In the genomic region with DNA sequence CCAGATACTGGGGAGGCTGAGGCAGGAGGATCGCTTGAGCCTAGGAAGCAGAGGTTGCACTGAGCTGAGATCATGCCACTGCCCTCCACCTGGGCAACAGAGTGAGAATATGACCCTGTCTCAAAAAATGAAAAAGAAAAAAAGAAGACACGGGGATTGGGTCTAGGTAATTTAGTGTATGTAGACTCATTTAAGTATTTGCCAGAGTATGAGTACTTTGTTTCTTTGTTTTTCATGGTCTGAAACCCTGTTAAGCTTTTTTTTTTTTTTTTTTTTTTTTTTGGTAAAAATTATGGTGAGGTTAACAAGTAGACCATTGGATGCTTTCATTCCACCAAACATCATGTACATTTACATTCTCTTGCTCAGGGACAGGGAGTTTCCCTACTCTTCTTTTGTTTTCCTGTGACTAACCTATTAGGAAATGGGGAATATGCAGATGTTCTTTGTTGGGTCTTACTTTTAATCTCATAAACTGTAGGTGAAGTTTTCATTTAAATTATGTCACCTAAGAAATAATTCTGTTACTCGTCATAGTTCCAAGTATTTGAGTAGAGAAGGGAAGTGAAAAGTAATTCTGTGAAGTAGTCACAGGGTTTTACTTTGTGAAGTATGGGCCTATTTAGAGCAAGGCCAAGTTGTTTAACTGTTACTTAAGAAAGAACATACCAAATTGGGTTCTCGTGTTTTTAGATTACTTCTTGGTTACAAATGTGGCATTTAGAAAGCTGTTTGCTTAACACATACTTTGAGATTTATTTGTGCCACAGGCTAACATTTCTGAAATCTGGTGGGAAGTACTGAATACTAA, we compare ENCODE assay signal across 8 cellular contexts. TPM values are rescaled to one million over a fixed set of nuclear protein-coding genes. Genes with fewer than 3 reads are reported as not detected.
DNase-seq lines count a peak whose midpoint lies in the region; ATAC-seq and TF ChIP-seq lines count a peak whose summit lies in the region.
"Not testable (repeated sequence)": the region's sequence is repeated elsewhere in the genome, so short reads cannot be mapped to it uniquely, and the experiment has no call there.

No MANE protein-coding gene starts in this region.

- peaks cover 57% of the 10 kb centered on the region for H3K36me3 Mint-ChIP-seq in activated CD4-positive, alpha-beta T cell treated with anti-CD3 and anti-CD28 coated beads, Interleukin-2, amount 10 ng/mL, durations not matched to agents 24 days and 14 days (ENCODE audit: low read depth)
- H3K36me3 Mint-ChIP-seq in activated naive CD8-positive, alpha-beta T cell treated with anti-CD3 and anti-CD28 coated beads, Interleukin-2, amount 10 ng/mL, durations not matched to agents 7 days and 5 days, result peaks cover 46% of the 10 kb centered on the region

- not testable (repeated sequence) for H3K27me3 Mint-ChIP-seq in activated CD4-positive, alpha-beta T cell treated with anti-CD3 and anti-CD28 coated beads, Interleukin-2, amount 10 ng/mL, durations not matched to agents 24 days and 14 days; activated naive CD8-positive, alpha-beta T cell treated with anti-CD3 and anti-CD28 coated beads, Interleukin-2, amount 10 ng/mL, durations not matched to agents 7 days and 5 days

- H3K4me3 Mint-ChIP-seq in activated CD4-positive, alpha-beta T cell treated with anti-CD3 and anti-CD28 coated beads, Interleukin-2, amount 10 ng/mL, durations not matched to agents 24 days and 14 days, result peak overlapping the region; percentile 55
- H3K4me3 Mint-ChIP-seq in activated naive CD8-positive, alpha-beta T cell treated with anti-CD3 and anti-CD28 coated beads, Interleukin-2, amount 10 ng/mL, durations not matched to agents 7 days and 5 days, result peak overlapping the region; percentile 73

- DNase-seq in activated CD4-positive, alpha-beta T cell treated with anti-CD3 and anti-CD28 coated beads, Interleukin-2, amount 10 ng/mL, durations not matched to agents 24 days and 14 days; activated naive CD8-positive, alpha-beta T cell treated with anti-CD3 and anti-CD28 coated beads, Interleukin-2, amount 10 ng/mL, durations not matched to agents 7 days and 5 days; foreskin keratinocyte; aorta: not testable (repeated sequence)

- intact Hi-C loops in activated CD4-positive, alpha-beta T cell treated with anti-CD3 and anti-CD28 coated beads, Interleukin-2, amount 10 ng/mL, durations not matched to agents 24 days and 14 days (cut with micrococcal nuclease); aorta (cut with DNase I): not testable (repeated sequence)

- WGBS in aorta, 2 donors, result 50 to 52% methylated on average over 4 of the region's 4 CpGs

- H3K27me3 ChIP-seq in foreskin keratinocyte; aorta (ENCODE audit: control insufficient read depth in 1 of 2, insufficient read depth in 2 of 2, low read length in 1 of 2): not testable (repeated sequence)

- ATAC-seq in GM18517 (IDR thresholded peaks at IDR 0.05; ENCODE audit: unreplicated experiment) (peak; percentile 62), GM21390 (IDR thresholded peaks at IDR 0.05; ENCODE audit: unreplicated experiment) (peak; percentile 62), HG02763 (IDR thresholded peaks at IDR 0.05; ENCODE audit: unreplicated experiment) (peak; percentile 51), HG03378 (IDR thresholded peaks at IDR 0.05; ENCODE audit: unreplicated experiment) (peak; percentile 64), foreskin keratinocyte (peak; percentile 82), aorta (ENCODE audit: low FRiP score) (peak; percentile 38)
- peak; percentile 79 for ATAC-seq in activated naive CD8-positive, alpha-beta T cell treated with anti-CD3 and anti-CD28 coated beads, Interleukin-2, amount 10 ng/mL, durations not matched to agents 7 days and 5 days (ENCODE audit: low read depth)

- TF ChIP-seq CTCF in foreskin keratinocyte (conservative IDR thresholded peaks at IDR 0.05), result not testable (repeated sequence)

- not testable (repeated sequence) for H3K4me1 ChIP-seq in foreskin keratinocyte; aorta (ENCODE audit: control insufficient read depth in 1 of 2, insufficient read depth in 2 of 2, low read length in 2 of 2)

- peaks cover 40% of the 10 kb centered on the region for H3K4me1 Mint-ChIP-seq in activated CD4-positive, alpha-beta T cell treated with anti-CD3 and anti-CD28 coated beads, Interleukin-2, amount 10 ng/mL, durations not matched to agents 24 days and 14 days
- peaks cover 36% of the 10 kb centered on the region for H3K4me1 Mint-ChIP-seq in activated naive CD8-positive, alpha-beta T cell treated with anti-CD3 and anti-CD28 coated beads, Interleukin-2, amount 10 ng/mL, durations not matched to agents 7 days and 5 days

- H3K9me3 ChIP-seq in aorta (ENCODE audit: control insufficient read depth, low read length), result not testable (repeated sequence)

- H3K4me3 ChIP-seq in aorta (ENCODE audit: low read length in 2 of 2), result not testable (repeated sequence)

- H3K27ac ChIP-seq in foreskin keratinocyte, result not testable (repeated sequence)
- peak overlapping the region in 1 of 2 donors; percentile 61 for H3K27ac ChIP-seq in aorta (ENCODE audit: low read depth in 1 of 2, low read length in 2 of 2)

- H3K9me3 Mint-ChIP-seq in activated CD4-positive, alpha-beta T cell treated with anti-CD3 and anti-CD28 coated beads, Interleukin-2, amount 10 ng/mL, durations not matched to agents 24 days and 14 days; activated naive CD8-positive, alpha-beta T cell treated with anti-CD3 and anti-CD28 coated beads, Interleukin-2, amount 10 ng/mL, durations not matched to agents 7 days and 5 days: not testable (repeated sequence)

- not testable (repeated sequence) for H3K36me3 ChIP-seq in aorta (ENCODE audit: control insufficient read depth in 1 of 2, insufficient read depth in 2 of 2, low read length in 1 of 2)

- H3K27ac Mint-ChIP-seq in activated CD4-positive, alpha-beta T cell treated with anti-CD3 and anti-CD28 coated beads, Interleukin-2, amount 10 ng/mL, durations not matched to agents 24 days and 14 days, result peak overlapping the region; percentile 92
- peak overlapping the region; percentile 89 for H3K27ac Mint-ChIP-seq in activated naive CD8-positive, alpha-beta T cell treated with anti-CD3 and anti-CD28 coated beads, Interleukin-2, amount 10 ng/mL, durations not matched to agents 7 days and 5 days

- POLR2A ChIA-PET in activated naive CD8-positive, alpha-beta T cell treated with anti-CD3 and anti-CD28 coated beads, Interleukin-2, amount 10 ng/mL, durations not matched to agents 7 days and 5 days (lab: Charles Lee), result interaction anchor here (0.6 kb wide), 1 partner anchor 103 kb away, joined by 3 read pairs; no protein-coding TSS in a partner anchor

RNA-seq across cellular contexts. Expression of a gene that starts 25.5 kb away (rescaled TPM):
- 39.5 and 42.7 TPM in 2 replicates for total RNA-seq in activated CD4-positive, alpha-beta T cell treated with anti-CD3 and anti-CD28 coated beads, Interleukin-2, amount 10 ng/mL, durations not matched to agents 24 days and 14 days
- 10 to 100 TPM; 35.8 to 37.7 TPM for total RNA-seq in activated naive CD8-positive, alpha-beta T cell treated with anti-CD3 and anti-CD28 coated beads, Interleukin-2, amount 10 ng/mL, durations not matched to agents 7 days and 5 days
- total RNA-seq in foreskin keratinocyte (14.0 and 16.7 TPM in 2 replicates), aorta (10 to 100 TPM; 28.2 to 29.8 TPM)
- polyA plus RNA-seq in foreskin keratinocyte (5.2 and 7.4 TPM in 2 replicates), aorta (10 to 100 TPM; 15.1 to 40.3 TPM)
